ENCODE assay signal across 20 cellular contexts in genomic region chr5:148799737-148800527, GRCh38. TPM values are rescaled to one million over a fixed set of nuclear protein-coding genes. Genes with fewer than 3 reads are reported as not detected.
DNase-seq lines count a peak whose midpoint lies in the region; ATAC-seq and TF ChIP-seq lines count a peak whose summit lies in the region.
"Had no signal": no experiment of that assay in that cellular context is flagged by ENCODE, and none has a peak within 500 bp of the region (broad histone marks: within the 10 kb centered on the region; RNA-seq: fewer than 3 reads in every experiment).

No MANE protein-coding gene starts in this region.

- TF ChIP-seq POLR2A in uterus (IDR thresholded peaks at IDR 0.05): no peak

- H3K4me3 Mint-ChIP-seq in activated CD4-positive, alpha-beta T cell treated with anti-CD3 and anti-CD28 coated beads, Interleukin-2, amount 10 ng/mL, durations not matched to agents 24 days and 14 days: no peak overlapping the region
- H3K4me3 Mint-ChIP-seq: CD4-positive, alpha-beta memory T cell; dendritic cell treated with granulocyte-macrophage colony-stimulating factor and Interleukin-4, amounts not matched to agents 40 ng/mL and 50 ng/mL, for 4 days; T-helper 1 cell treated with Interleukin-12 subunit alpha and Interleukin-12 subunit beta and Interleukin-4 antibody, amounts not matched to agents 30 μg/mL and 1 μg/mL, for 36 hours had no signal

- TF ChIP-seq CTCF in uterus (IDR thresholded peaks at IDR 0.05) (no peak), PC-3 (conservative IDR thresholded peaks at IDR 0.05; ENCODE audit: low read depth, low read length) (no peak)

- H3K27me3 ChIP-seq in uterus (no peaks in the 10 kb centered on the region), PC-3 (ENCODE audit: low read length) (no peaks in the 10 kb centered on the region)
- H3K27me3 ChIP-seq: body of pancreas, gastrocnemius medialis, stomach, upper lobe of right lung had no signal

- H3K9me3 Mint-ChIP-seq in activated CD4-positive, alpha-beta T cell treated with anti-CD3 and anti-CD28 coated beads, Interleukin-2, amount 10 ng/mL, durations not matched to agents 24 days and 14 days: peaks cover 20% of the 10 kb centered on the region
- H3K9me3 Mint-ChIP-seq: dendritic cell treated with granulocyte-macrophage colony-stimulating factor and Interleukin-4, amounts not matched to agents 40 ng/mL and 50 ng/mL, for 4 days had no signal

- intact Hi-C loops in activated CD4-positive, alpha-beta T cell treated with anti-CD3 and anti-CD28 coated beads, Interleukin-2, amount 10 ng/mL, durations not matched to agents 24 days and 14 days (cut with micrococcal nuclease): loop anchor here (1.0 to 10.0 kb wide), 3 partner anchors 9 to 555 kb away; partner anchors contain the start of gene PCYOX1L
- intact Hi-C loops in uterus (cut with DNase I; ENCODE audit: low total_unique reads): no loop called here
- intact Hi-C loops in PC-3 (cut with micrococcal nuclease): no loop called here

- H3K4me3 ChIP-seq in uterus: no peak overlapping the region
- no peak overlapping the region for H3K4me3 ChIP-seq in PC-3 (ENCODE audit: low read length)
- H3K4me3 ChIP-seq: body of pancreas, gastrocnemius medialis, stomach, upper lobe of right lung had no signal

- peak overlapping the region; percentile 75 for H3K27ac Mint-ChIP-seq in activated CD4-positive, alpha-beta T cell treated with anti-CD3 and anti-CD28 coated beads, Interleukin-2, amount 10 ng/mL, durations not matched to agents 24 days and 14 days
- H3K27ac Mint-ChIP-seq: CD4-positive, alpha-beta memory T cell; dendritic cell treated with granulocyte-macrophage colony-stimulating factor and Interleukin-4, amounts not matched to agents 40 ng/mL and 50 ng/mL, for 4 days; T-helper 1 cell treated with Interleukin-12 subunit alpha and Interleukin-12 subunit beta and Interleukin-4 antibody, amounts not matched to agents 30 μg/mL and 1 μg/mL, for 36 hours had no signal

- H3K4me1 Mint-ChIP-seq in activated CD4-positive, alpha-beta T cell treated with anti-CD3 and anti-CD28 coated beads, Interleukin-2, amount 10 ng/mL, durations not matched to agents 24 days and 14 days: peaks cover 20% of the 10 kb centered on the region
- H3K4me1 Mint-ChIP-seq: CD4-positive, alpha-beta memory T cell had no signal

- ATAC-seq in HG03354 (IDR thresholded peaks at IDR 0.05; ENCODE audit: poor library complexity, severe bottlenecking, unreplicated experiment) (peak; percentile 59), PC-3 (no peak)
- ATAC-seq: body of pancreas, upper lobe of right lung had no signal

- H3K27ac ChIP-seq in uterus (no peak overlapping the region), PC-3 (ENCODE audit: low read length) (no peak overlapping the region)
- H3K27ac ChIP-seq: body of pancreas, gastrocnemius medialis, parathyroid adenoma, stomach, upper lobe of right lung had no signal

- no peaks in the 10 kb centered on the region for H3K9me2 ChIP-seq in PC-3 (replicated peaks; ENCODE audit: low read length)

- H4K20me1 ChIP-seq in PC-3 (ENCODE audit: low read length): no peaks in the 10 kb centered on the region

- no peaks in the 10 kb centered on the region for H3K36me3 ChIP-seq in uterus
- no peaks in the 10 kb centered on the region for H3K36me3 ChIP-seq in PC-3 (ENCODE audit: low read depth, low read length)
- H3K36me3 ChIP-seq: gastrocnemius medialis, stomach, upper lobe of right lung had no signal

- no peaks in the 10 kb centered on the region for H3F3A ChIP-seq in PC-3 (ENCODE audit: low read length, unreplicated experiment)

- H3K9ac ChIP-seq in PC-3 (ENCODE audit: low read length): no peak overlapping the region
- H3K9ac ChIP-seq: parathyroid adenoma had no signal

- POLR2A ChIA-PET in PC-3 (lab: Charles Lee; ENCODE audit: unreplicated experiment): no interaction called here

- no peaks in the 10 kb centered on the region for H3K36me3 Mint-ChIP-seq in activated CD4-positive, alpha-beta T cell treated with anti-CD3 and anti-CD28 coated beads, Interleukin-2, amount 10 ng/mL, durations not matched to agents 24 days and 14 days (ENCODE audit: low read depth)
- H3K36me3 Mint-ChIP-seq: CD4-positive, alpha-beta memory T cell had no signal

- no peaks in the 10 kb centered on the region for H3K4me1 ChIP-seq in uterus
- peaks cover 15% of the 10 kb centered on the region for H3K4me1 ChIP-seq in PC-3 (ENCODE audit: insufficient read depth, low read length)
- H3K4me1 ChIP-seq: body of pancreas, parathyroid adenoma, upper lobe of right lung had no signal

- CTCF ChIA-PET in PC-3 (lab: Charles Lee): no interaction called here

- no TSS peak for BruUV-seq in PC-3 (replicated peaks; lab: Mats Ljungman, UMichigan)

- H3K27me3 Mint-ChIP-seq in activated CD4-positive, alpha-beta T cell treated with anti-CD3 and anti-CD28 coated beads, Interleukin-2, amount 10 ng/mL, durations not matched to agents 24 days and 14 days: peaks cover 15% of the 10 kb centered on the region
- H3K27me3 Mint-ChIP-seq: dendritic cell treated with granulocyte-macrophage colony-stimulating factor and Interleukin-4, amounts not matched to agents 40 ng/mL and 50 ng/mL, for 4 days had no signal

- no peak for DNase-seq in activated CD4-positive, alpha-beta T cell treated with anti-CD3 and anti-CD28 coated beads, Interleukin-2, amount 10 ng/mL, durations not matched to agents 24 days and 14 days
- no peak for DNase-seq in activated CD4-positive, alpha-beta T cell treated with anti-CD3 and anti-CD28 coated beads for 4 hours
- DNase-seq in activated naive CD4-positive, alpha-beta T cell treated with anti-CD3 and anti-CD28 coated beads, Interleukin-2, amount 50 U/mL, for 16 hours: peak; percentile 21
- peak; percentile 47 for DNase-seq in stimulated activated CD8-positive, alpha-beta memory T cell treated with anti-CD3 and anti-CD28 coated beads, Interleukin-4, amount 100 ng/mL, for 48 hours
- DNase-seq in AG08395 (ENCODE audit: low spot score) (no peak), uterus (no peak), PC-3 (no peak)
- DNase-seq: activated CD4-positive, CD25-positive, alpha-beta regulatory T cell treated with anti-CD3 and anti-CD28 coated beads, Interleukin-2, amount 50 U/mL, for 72 hours; body of pancreas; CD4-positive, alpha-beta memory T cell; gastrocnemius medialis; KG1; NCI-H1436 treated with DMSO at 0.1 percent for 48 hours; SHP77; stomach; upper lobe of right lung had no signal

- H3K4me2 ChIP-seq in PC-3 (ENCODE audit: low read length): no peak overlapping the region

- H3K9me3 ChIP-seq in uterus (no peaks in the 10 kb centered on the region), PC-3 (ENCODE audit: low read length) (no peaks in the 10 kb centered on the region)
- H3K9me3 ChIP-seq: body of pancreas, gastrocnemius medialis, stomach, upper lobe of right lung had no signal

- no peaks in the 10 kb centered on the region for H3K79me2 ChIP-seq in PC-3 (ENCODE audit: low read length)
- H3K79me2 ChIP-seq: parathyroid adenoma had no signal

- H2AFZ ChIP-seq in PC-3 (ENCODE audit: low read length): no peak overlapping the region
- H2AFZ ChIP-seq: parathyroid adenoma had no signal

RNA-seq across cellular contexts. Expression of gene ADRB2, which starts 26.5 kb away (rescaled TPM):
- total RNA-seq in activated CD4-positive, alpha-beta T cell treated with anti-CD3 and anti-CD28 coated beads, Interleukin-2, amount 10 ng/mL, durations not matched to agents 24 days and 14 days: 0.37 and 0.50 TPM in 2 replicates
- total RNA-seq in uterus (1 to 10 TPM; 2.2 to 9.2 (median 3.0) TPM), PC-3 (2014; rRNA removed) (41.1 and 42.1 TPM in 2 replicates)

Comparison
In these comparisons a context has a peak if more than half of its experiments do, and no peak if none do; other contexts are left out.
1. DNase-seq: peak in activated naive CD4-positive, alpha-beta T cell treated with anti-CD3 and anti-CD28 coated beads, Interleukin-2, amount 50 U/mL, for 16 hours (single experiment) and stimulated activated CD8-positive, alpha-beta memory T cell treated with anti-CD3 and anti-CD28 coated beads, Interleukin-4, amount 100 ng/mL, for 48 hours (single experiment); none in activated CD4-positive, alpha-beta T cell treated with anti-CD3 and anti-CD28 coated beads, Interleukin-2, amount 10 ng/mL, durations not matched to agents 24 days and 14 days (single experiment), activated CD4-positive, alpha-beta T cell treated with anti-CD3 and anti-CD28 coated beads for 4 hours (0 of 2), AG08395 (single experiment), uterus (0 of 2) and PC-3 (single experiment).